8 cellular contexts compared by ENCODE assay signal in genomic region chr5:43068037-43068436, GRCh38. TPM values are rescaled to one million over a fixed set of nuclear protein-coding genes. Genes with fewer than 3 reads are reported as not detected.
DNase-seq lines count a peak whose midpoint lies in the region; ATAC-seq and TF ChIP-seq lines count a peak whose summit lies in the region.

No MANE protein-coding gene starts in this region.

- DNase-seq in BJ (ENCODE audit: low read depth) = no peak
- DNase-seq in MG63 = no peak
- DNase-seq in ecto neural progenitor cell (ENCODE audit: low spot score) = no peak

- no peak for TF ChIP-seq RAD21 in neural cell (conservative IDR thresholded peaks at IDR 0.05)

- WGBS in ectodermal cell, 2 experiments = 87 to 95% methylated on average over 2 of the region's 2 CpGs

- H4K20me1 ChIP-seq in neural cell (ENCODE audit: insufficient read depth) = no peaks in the 10 kb centered on the region

- ATAC-seq in GM21786 (IDR thresholded peaks at IDR 0.05; ENCODE audit: unreplicated experiment) = no peak
- ATAC-seq in GM21717 (IDR thresholded peaks at IDR 0.05; ENCODE audit: unreplicated experiment) = no peak
- no peak for ATAC-seq in HG03565 (IDR thresholded peaks at IDR 0.05; ENCODE audit: unreplicated experiment)

- H3K4me1 ChIP-seq in ectodermal cell (ENCODE audit: control insufficient read depth, insufficient read depth, low read length) = no peaks in the 10 kb centered on the region

- H3K27ac ChIP-seq in ectodermal cell (ENCODE audit: insufficient read depth, low read depth, low read length, poor library complexity, severe bottlenecking) (no peak overlapping the region), neural cell (ENCODE audit: low read length) (no peak overlapping the region)

- peak overlapping the region; percentile 71 for H3K4me2 ChIP-seq in neural cell (ENCODE audit: low read length)

- no peak overlapping the region for H2AFZ ChIP-seq in neural cell (ENCODE audit: low read depth, low read length)

- CTCF ChIA-PET in BJ (lab: Yijun Ruan, JAX) = interaction anchor here (0.7 to 2.8 kb wide), 7 partner anchors 30 to 321 kb away, joined by 3 to 9 read pairs (median 3); no protein-coding TSS in a partner anchor

- no peaks in the 10 kb centered on the region for H3F3A ChIP-seq in neural cell (ENCODE audit: insufficient read depth, low read length, poor library complexity, severe bottlenecking)

- peaks cover 16% of the 10 kb centered on the region for H3K79me2 ChIP-seq in neural cell (replicated peaks; ENCODE audit: insufficient read depth, low read length)

- no peak for TF ChIP-seq EP300 in neural cell (conservative IDR thresholded peaks at IDR 0.05; ENCODE audit: poor library complexity, severe bottlenecking)

- H3K4me3 ChIP-seq in BJ (ENCODE audit: low read depth, low read length) (peak overlapping the region; percentile 66), MG63 (peak overlapping the region; percentile 81), ectodermal cell (ENCODE audit: insufficient read depth, low read depth, low read length) (peak overlapping the region; percentile 81), neural cell (ENCODE audit: low read length) (peak overlapping the region; percentile 93)

- no peak for TF ChIP-seq CTCF in BJ (IDR thresholded peaks at IDR 0.05; ENCODE audit: insufficient read depth, low read depth, low read length)
- no peak for TF ChIP-seq CTCF in neural cell (IDR thresholded peaks at IDR 0.05; ENCODE audit: poor library complexity, severe bottlenecking)

- H3K27me3 ChIP-seq in BJ (ENCODE audit: control insufficient read depth, insufficient read depth, low read length) = no peaks in the 10 kb centered on the region
- H3K27me3 ChIP-seq in MG63 = no peaks in the 10 kb centered on the region
- no peaks in the 10 kb centered on the region for H3K27me3 ChIP-seq in ectodermal cell (ENCODE audit: control insufficient read depth, insufficient read depth, low read length, poor library complexity, severe bottlenecking)
- H3K27me3 ChIP-seq in neural cell (ENCODE audit: insufficient read depth, low read depth, low read length) = no peaks in the 10 kb centered on the region

- H3K36me3 ChIP-seq in BJ (ENCODE audit: control insufficient read depth, insufficient read depth, low read length) (peaks cover 6% of the 10 kb centered on the region), MG63 (peaks cover 4% of the 10 kb centered on the region), ectodermal cell (ENCODE audit: control insufficient read depth, insufficient read depth, low read length) (peaks cover 8% of the 10 kb centered on the region), neural cell (ENCODE audit: insufficient read depth, low read length) (no peaks in the 10 kb centered on the region)

- no peaks in the 10 kb centered on the region for H3K9me2 ChIP-seq in neural cell (ENCODE audit: insufficient read depth, low read length)

- H3K9me3 ChIP-seq in MG63 (no peaks in the 10 kb centered on the region), ectodermal cell (ENCODE audit: control insufficient read depth, low read length) (no peaks in the 10 kb centered on the region), neural cell (ENCODE audit: low read length) (no peaks in the 10 kb centered on the region)

- POLR2A ChIA-PET in BJ (lab: Charles Lee) = no interaction called here

- peak overlapping the region; percentile 81 for H3K9ac ChIP-seq in neural cell (ENCODE audit: low read length)

TF ChIP-seq in neural cell, 6 proteins besides CTCF, POLR2A, EP300 and RAD21:
- TF ChIP-seq POLR2AphosphoS5 (IDR thresholded peaks at IDR 0.05) = no peak
- no peak for TF ChIP-seq EZH2 (IDR thresholded peaks at IDR 0.05; ENCODE audit: borderline replicate concordance, insufficient read depth, low read length, poor library complexity, severe bottlenecking)
- no peak for TF ChIP-seq MXI1 (conservative IDR thresholded peaks at IDR 0.05; ENCODE audit: poor library complexity, severe bottlenecking)
- TF ChIP-seq SMC3 (conservative IDR thresholded peaks at IDR 0.05; ENCODE audit: poor library complexity) = no peak
- no peak for TF ChIP-seq REST (IDR thresholded peaks at IDR 0.05; ENCODE audit: borderline replicate concordance)
- no peak for TF ChIP-seq TAF1 (IDR thresholded peaks at IDR 0.05; ENCODE audit: low read depth)

RNA-seq across cellular contexts. Expression of gene ANXA2R, which starts 27.9 kb away (rescaled TPM):
- 0.53 and 0.74 TPM in 2 replicates for polyA plus RNA-seq in BJ (2011; rRNA removed)
- 2.4 and 3.0 TPM in 2 replicates for polyA minus RNA-seq in BJ (2011; rRNA and poly(A)+ RNA removed)
- total RNA-seq in MG63 (2014; rRNA removed; shearing (Covaris generic); ENCODE audit: low replicate concordance) = 0.12 and 4.3 TPM in 2 replicates
- not detected for polyA plus RNA-seq in ectodermal cell (2013, experiment 1 of 4)
- 0.30 TPM for polyA plus RNA-seq in ectodermal cell (2013, experiment 2 of 4)
- not detected for polyA plus RNA-seq in ectodermal cell (2013, experiment 3 of 4)
- polyA plus RNA-seq in ectodermal cell (2013, experiment 4 of 4) = 0.49 TPM
- not detected in 2 replicates for polyA plus RNA-seq in neural cell
- polyA minus RNA-seq in neural cell = 0.49 and 0.58 TPM in 2 replicates

RNA-seq across cellular contexts. Expression of gene ZNF131, which starts 52.7 kb away (rescaled TPM):
- polyA plus RNA-seq in BJ (2011; rRNA removed) = 23.3 and 33.3 TPM in 2 replicates
- 20.8 and 22.1 TPM in 2 replicates for polyA minus RNA-seq in BJ (2011; rRNA and poly(A)+ RNA removed)
- total RNA-seq in MG63 (2014; rRNA removed; shearing (Covaris generic); ENCODE audit: low replicate concordance) = 22.1 and 64.4 TPM in 2 replicates
- polyA plus RNA-seq in ectodermal cell (2013, experiment 1 of 4) = 50.9 TPM
- polyA plus RNA-seq in ectodermal cell (2013, experiment 2 of 4) = 59.6 TPM
- polyA plus RNA-seq in ectodermal cell (2013, experiment 3 of 4) = 48.2 TPM
- polyA plus RNA-seq in ectodermal cell (2013, experiment 4 of 4) = 54.1 TPM
- 55.8 and 74.0 TPM in 2 replicates for polyA plus RNA-seq in neural cell
- 114 and 118 TPM in 2 replicates for polyA minus RNA-seq in neural cell
